In genomic region chr20:34312544-34313217, GRCh38 we compare ENCODE assay signal across 8 cellular contexts. TPM values are rescaled to one million over a fixed set of nuclear protein-coding genes. Genes with fewer than 3 reads are reported as not detected.
DNase-seq lines count a peak whose midpoint lies in the region; ATAC-seq and TF ChIP-seq lines count a peak whose summit lies in the region.

No MANE protein-coding gene starts in this region.

- peak; percentile 100 for TF ChIP-seq CTCF in lung (IDR thresholded peaks at IDR 0.05; ENCODE audit: control extremely low read depth, extremely low read depth)

- peaks cover 22% of the 10 kb centered on the region for H3K27me3 Mint-ChIP-seq in activated CD4-positive, alpha-beta memory T cell treated with anti-CD3 and anti-CD28 coated beads, Interleukin-2, amount 10 ng/mL, durations not matched to agents 7 days and 5 days

- H3K4me3 ChIP-seq in lung: no peak overlapping the region

- peaks cover 0 to 2% of the 10 kb centered on the region in 2 donors for H3K4me1 ChIP-seq in lung (ENCODE audit: control insufficient read depth in 2 of 2, insufficient read depth in 2 of 2, low read length in 2 of 2)

- no peaks in the 10 kb centered on the region for H3K36me3 ChIP-seq in lung (ENCODE audit: control insufficient read depth in 2 of 2, insufficient read depth in 2 of 2, low read length in 2 of 2)

- POLR2A ChIA-PET in activated CD4-positive, alpha-beta memory T cell treated with anti-CD3 and anti-CD28 coated beads, Interleukin-2, amount 10 ng/mL, durations not matched to agents 7 days and 5 days (lab: Charles Lee): interaction anchor here (0.5 to 2.5 kb wide), 9 partner anchors 10 to 391 kb away, joined by 3 to 13 read pairs (median 3); partner anchors contain the start of genes AHCY, DYNLRB1, ITCH and PIGU

- no peaks in the 10 kb centered on the region for H3K9me3 ChIP-seq in lung (ENCODE audit: control insufficient read depth in 2 of 2, insufficient read depth in 1 of 2, low read length in 1 of 2)

- H3K27ac ChIP-seq in lung (ENCODE audit: low read depth in 1 of 2, low read length in 1 of 2): no peak overlapping the region

- H3K4me1 Mint-ChIP-seq in activated CD4-positive, alpha-beta memory T cell treated with anti-CD3 and anti-CD28 coated beads, Interleukin-2, amount 10 ng/mL, durations not matched to agents 7 days and 5 days: peaks cover 20% of the 10 kb centered on the region

- CTCF ChIA-PET in activated CD4-positive, alpha-beta memory T cell treated with anti-CD3 and anti-CD28 coated beads, Interleukin-2, amount 10 ng/mL, durations not matched to agents 7 days and 5 days (lab: Charles Lee): interaction anchor here (0.6 to 5.1 kb wide), 93 partner anchors 10 to 460 kb away, joined by 3 to 109 read pairs (median 5); partner anchors contain the start of genes AHCY, DYNLRB1, ITCH and MAP1LC3A

- H3K27ac Mint-ChIP-seq in activated CD4-positive, alpha-beta memory T cell treated with anti-CD3 and anti-CD28 coated beads, Interleukin-2, amount 10 ng/mL, durations not matched to agents 7 days and 5 days: no peak overlapping the region

- no peaks in the 10 kb centered on the region for H3K27me3 ChIP-seq in lung (ENCODE audit: control insufficient read depth, insufficient read depth)

- H3K4me3 Mint-ChIP-seq in activated CD4-positive, alpha-beta memory T cell treated with anti-CD3 and anti-CD28 coated beads, Interleukin-2, amount 10 ng/mL, durations not matched to agents 7 days and 5 days: no peak overlapping the region

- no peaks in the 10 kb centered on the region for H3K36me3 Mint-ChIP-seq in activated CD4-positive, alpha-beta memory T cell treated with anti-CD3 and anti-CD28 coated beads, Interleukin-2, amount 10 ng/mL, durations not matched to agents 7 days and 5 days (ENCODE audit: low read depth)

- DNase-seq in AML-193 (lab: John Stamatoyannopoulos, UW) (peak; percentile 77 to 84), GM19240 (ENCODE audit: insufficient read length, low spot score) (peak; percentile 70), HPDE6-E6E7 (ENCODE audit: extremely low spot score) (peak; percentile 96), NCI-H82 treated with DMSO at 0.1 percent for 48 hours (lab: John Stamatoyannopoulos, UW; ENCODE audit: unreplicated experiment) (peak; percentile 77), lung (ENCODE audit: low spot score) (peak; percentile 89)
- DNase-seq in activated CD4-positive, alpha-beta memory T cell treated with anti-CD3 and anti-CD28 coated beads, Interleukin-2, amount 10 ng/mL, durations not matched to agents 7 days and 5 days: peak; percentile 90
- peak; percentile 81 for DNase-seq in effector CD4-positive, alpha-beta T cell
- DNase-seq in stimulated activated CD8-positive, alpha-beta memory T cell treated with anti-CD3 and anti-CD28 coated beads, Interleukin-12 subunit alpha, Interleukin-12 subunit beta, amount 100 ng/mL, for 1 hour (ENCODE audit: low read depth): peak; percentile 77

- H3K9me3 Mint-ChIP-seq in activated CD4-positive, alpha-beta memory T cell treated with anti-CD3 and anti-CD28 coated beads, Interleukin-2, amount 10 ng/mL, durations not matched to agents 7 days and 5 days: no peaks in the 10 kb centered on the region

- ATAC-seq in lung (ENCODE audit: insufficient read depth, low FRiP score): peak; percentile 97

- 10% methylated on average over 14 of the region's 14 CpGs for WGBS in lung, 2 donors

RNA-seq across cellular contexts. Expression of gene AHCY, which starts 9.5 kb away (rescaled TPM):
- total RNA-seq in activated CD4-positive, alpha-beta memory T cell treated with anti-CD3 and anti-CD28 coated beads, Interleukin-2, amount 10 ng/mL, durations not matched to agents 7 days and 5 days: 10 to 100 TPM; 50.5 to 53.0 TPM
- 100 to 1,000 TPM in 1 of 2 donors, 10 to 100 TPM in 1; 40.2 to 116 TPM for total RNA-seq in lung
- polyA plus RNA-seq in lung: 100 to 1,000 TPM in 1 of 2 donors, 10 to 100 TPM in 1; 93.7 to 116 TPM

RNA-seq across cellular contexts. Expression of gene ITCH, which starts 50.4 kb away (rescaled TPM):
- 10 to 100 TPM; 55.5 to 56.7 TPM for total RNA-seq in activated CD4-positive, alpha-beta memory T cell treated with anti-CD3 and anti-CD28 coated beads, Interleukin-2, amount 10 ng/mL, durations not matched to agents 7 days and 5 days
- 10 to 100 TPM; 45.4 to 68.1 TPM for total RNA-seq in lung
- polyA plus RNA-seq in lung: 10 to 100 TPM in 1 of 2 donors, 1 to 10 TPM in 1; 9.3 to 15.4 TPM
